ENCODE assay signal across 1 cellular context in the genomic region with DNA sequence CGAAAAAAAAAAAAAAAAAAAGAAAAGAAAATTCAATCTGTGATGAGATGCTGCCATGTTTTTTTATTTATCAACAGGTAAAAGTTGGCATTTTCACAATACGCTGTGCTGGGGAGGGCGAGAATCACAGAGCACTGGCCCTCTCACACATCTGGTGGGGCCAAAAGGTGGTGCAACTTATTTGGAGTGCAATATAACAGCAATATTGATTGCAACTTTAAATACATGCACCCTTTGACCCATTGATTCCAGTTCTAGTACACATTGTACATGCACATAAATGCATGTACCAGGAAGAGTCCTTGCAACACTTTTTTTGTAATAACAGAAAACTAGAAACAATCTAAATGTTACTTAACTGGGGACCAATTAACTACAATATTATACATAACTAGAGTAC.
TF ChIP-seq lines count a peak whose summit lies in the region.

No MANE protein-coding gene starts in this region.

TF ChIP-seq in liver, 16 proteins besides CTCF, POLR2A, EP300 and RAD21 (continued from another document):
- TF ChIP-seq ZBTB33 (IDR thresholded peaks at IDR 0.05): peak; percentile 94
- peak; percentile 81 for TF ChIP-seq SP1 (IDR thresholded peaks at IDR 0.05)
- peak; percentile 62 for TF ChIP-seq YY1 (IDR thresholded peaks at IDR 0.05)
- TF ChIP-seq TAF1 (conservative IDR thresholded peaks at IDR 0.05): no peak
- TF ChIP-seq NR2F2 (IDR thresholded peaks at IDR 0.05): peak; percentile 49
- TF ChIP-seq HNF4G (IDR thresholded peaks at IDR 0.05): no peak
- peak; percentile 54 for TF ChIP-seq FOXA1 (IDR thresholded peaks at IDR 0.05)
- TF ChIP-seq, protein P1, sequence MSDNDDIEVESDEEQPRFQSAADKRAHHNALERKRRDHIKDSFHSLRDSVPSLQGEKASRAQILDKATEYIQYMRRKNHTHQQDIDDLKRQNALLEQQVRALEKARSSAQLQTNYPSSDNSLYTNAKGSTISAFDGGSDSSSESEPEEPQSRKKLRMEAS (IDR thresholded peaks at IDR 0.05): peak; percentile 77
- TF ChIP-seq RXRA (IDR thresholded peaks at IDR 0.05): peak; percentile 82 to 86
- no peak for TF ChIP-seq GABPA (IDR thresholded peaks at IDR 0.05 in 1 of 2, conservative IDR thresholded peaks at IDR 0.05 in 1 of 2)
- TF ChIP-seq ATF3 (IDR thresholded peaks at IDR 0.05): peak; percentile 29
- peak; percentile 6 for TF ChIP-seq FOXA2 (IDR thresholded peaks at IDR 0.05)
- TF ChIP-seq EGR1 (IDR thresholded peaks at IDR 0.05; ENCODE audit: low read depth in 2 of 2): no peak
TF ChIP-seq in liver: peak in this region for 12.
